In the genomic region with DNA sequence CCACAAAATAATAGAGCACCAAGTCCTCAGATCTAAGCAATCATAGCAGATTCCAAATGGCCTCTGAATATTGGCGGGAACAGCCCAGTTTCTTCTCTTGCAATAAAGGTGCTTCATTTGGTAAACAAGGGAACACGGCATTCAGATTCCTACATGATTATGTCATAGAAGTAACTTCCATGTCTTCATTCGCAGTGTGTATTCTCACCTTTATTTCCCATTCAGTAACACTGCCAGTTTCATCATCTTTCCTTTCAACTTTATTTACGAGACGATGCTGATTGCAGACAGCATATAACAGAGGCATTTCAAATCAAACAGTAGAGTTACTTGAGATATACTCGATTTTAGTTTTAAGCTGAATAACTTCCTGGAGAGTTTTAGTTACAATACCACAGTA, we compare ENCODE assay signal across 22 cellular contexts. TPM values are rescaled to one million over a fixed set of nuclear protein-coding genes. Genes with fewer than 3 reads are reported as not detected.
DNase-seq lines count a peak whose midpoint lies in the region; ATAC-seq and TF ChIP-seq lines count a peak whose summit lies in the region.
"Had no signal": no experiment of that assay in that cellular context is flagged by ENCODE, and none has a peak within 500 bp of the region (broad histone marks: within the 10 kb centered on the region; RNA-seq: fewer than 3 reads in every experiment).

No MANE protein-coding gene starts in this region.

- H3K9me3 Mint-ChIP-seq in H9 = peaks cover under 1% of the 10 kb centered on the region in 2 experiments; a peak in 4 of 5 replicates
- H3K9me3 Mint-ChIP-seq: T-cell had no signal

- H3K79me2 ChIP-seq in H9 (ENCODE audit: insufficient read depth, low read length) (no peaks in the 10 kb centered on the region), hepatocyte (no peaks in the 10 kb centered on the region)

- no peak for ATAC-seq in GM21528 (IDR thresholded peaks at IDR 0.05; ENCODE audit: low FRiP score, unreplicated experiment)
- ATAC-seq: T-cell had no signal

- BruUV-seq in A673 (replicated peaks; lab: Mats Ljungman, UMichigan) = no TSS peak

- no peaks in the 10 kb centered on the region for H3K79me1 ChIP-seq in H9 (ENCODE audit: insufficient read depth, low read depth, low read length, poor library complexity, severe bottlenecking)

- H2BK12ac ChIP-seq in H9 (ENCODE audit: insufficient read length, low read depth, low read length) = no peak overlapping the region

- no peak overlapping the region for H3K4me3 ChIP-seq in A673 (ENCODE audit: low read depth, low read length, poor library complexity, severe bottlenecking)
- no peak overlapping the region for H3K4me3 ChIP-seq in NT2/D1 (ENCODE audit: insufficient read length, low read depth)
- H3K4me3 ChIP-seq in hepatocyte = no peak overlapping the region
- H3K4me3 ChIP-seq: ascending aorta had no signal

- H3K14ac ChIP-seq in H9 (ENCODE audit: insufficient read depth, low read length) = no peak overlapping the region

- H3K4ac ChIP-seq in H9 (ENCODE audit: low read depth, low read length) = no peak overlapping the region

- CTCF ChIA-PET in A673 (lab: Charles Lee) = no interaction called here

- H3K36me3 Mint-ChIP-seq in H9 (ENCODE audit: insufficient read depth in 1 of 3, low read depth in 3 of 3) = no peaks in the 10 kb centered on the region; a peak in 1 of 7 replicates
- H3K36me3 Mint-ChIP-seq: T-cell had no signal

- no peak overlapping the region for H4K91ac ChIP-seq in H9 (ENCODE audit: insufficient read length, low read depth, low read length)

- no peak overlapping the region for H4K8ac ChIP-seq in H9 (replicated peaks; ENCODE audit: insufficient read length, low read depth, low read length)

- no peaks in the 10 kb centered on the region for H3K27me3 Mint-ChIP-seq in H9 (ENCODE audit: low read depth)

- no CpG with 5 or more reads among the region's 6 CpGs for WGBS in H9 (ENCODE audit: extremely low coverage, insufficient read length, low lambda C conversion rate)
- 67% methylated on average over 6 of the region's 6 CpGs for WGBS in hepatocyte (ENCODE audit: low lambda C conversion rate, missing lambda C conversion rate)

- no peak overlapping the region for H3K23ac ChIP-seq in H9 (ENCODE audit: insufficient read length, low read depth, low read length)

- H2BK15ac ChIP-seq in H9 (ENCODE audit: low read depth, low read length) = no peak overlapping the region

- no peak overlapping the region for H3K9ac ChIP-seq in H9 (ENCODE audit: extremely low read depth, insufficient read length, low read length)
- no peak overlapping the region for H3K9ac ChIP-seq in NT2/D1 (ENCODE audit: insufficient read length, low read depth)

- H3K27ac Mint-ChIP-seq in H9 = peak overlapping the region in 2 of 3 experiments; percentile 4 to 85; a peak in 3 of 7 replicates
- H3K27ac Mint-ChIP-seq: T-cell had no signal

- H3K9me3 ChIP-seq in A673 (ENCODE audit: low read depth, low read length, poor library complexity, severe bottlenecking) = no peaks in the 10 kb centered on the region
- no peaks in the 10 kb centered on the region for H3K9me3 ChIP-seq in H9 (ENCODE audit: control insufficient read depth, low read depth, low read length)
- peaks cover 12% of the 10 kb centered on the region for H3K9me3 ChIP-seq in NT2/D1 (ENCODE audit: insufficient read depth, low read length)
- H3K9me3 ChIP-seq in hepatocyte (ENCODE audit: low read depth) = no peaks in the 10 kb centered on the region
- H3K9me3 ChIP-seq: ascending aorta had no signal

- H3K23me2 ChIP-seq in H9 (ENCODE audit: insufficient read length, low read depth, low read length, poor library complexity, severe bottlenecking) = no peaks in the 10 kb centered on the region

- no peak overlapping the region for H2BK120ac ChIP-seq in H9 (ENCODE audit: low read depth, low read length, poor library complexity, severe bottlenecking)

- DNase-seq in A673 (ENCODE audit: low spot score) (no peak), H9 (no peak), NT2/D1 (ENCODE audit: low read depth, low spot score) (peak; percentile 27), hepatocyte (ENCODE audit: low spot score) (peak; percentile 13), NCI-H345 treated with DMSO at 0.1 percent for 48 hours (lab: John Stamatoyannopoulos, UW; ENCODE audit: unreplicated experiment) (no peak), NCI-H748 (lab: John Stamatoyannopoulos, UW; ENCODE audit: unreplicated experiment) (no peak)
- no peak for DNase-seq in activated CD8-positive, alpha-beta memory T cell treated with anti-CD3 and anti-CD28 coated beads, Interleukin-2, amount 50 U/mL, for 48 hours
- DNase-seq: activated CD4-positive, alpha-beta T cell treated with anti-CD3 and anti-CD28 coated beads, Interleukin-2, amount 50 U/mL, for 1 hour; activated naive CD4-positive, alpha-beta T cell treated with Interleukin-2 at 50 U/mL for 16 hours; activated T-cell treated with anti-CD3 and anti-CD28 coated beads for 4 hours; GDM1; MM.1S; NCI-H2029; NCI-H748 treated with DMSO at 0.1 percent for 48 hours; stimulated activated CD4-positive, alpha-beta T cell treated with anti-CD3 and anti-CD28 coated beads, Interleukin-2, amount 100 ng/mL, for 48 hours; T-cell had no signal

- H3K4me1 Mint-ChIP-seq in H9 = peaks cover 26 to 32% of the 10 kb centered on the region in 2 experiments
- H3K4me1 Mint-ChIP-seq: T-cell had no signal

- H3T11ph ChIP-seq in H9 (ENCODE audit: low read length) = no peak overlapping the region

- peak overlapping the region; percentile 15 for H3K27ac ChIP-seq in A673 (ENCODE audit: low read depth, low read length, poor library complexity, severe bottlenecking)
- H3K27ac ChIP-seq in H9 (ENCODE audit: insufficient read length, low read depth, low read length) = peak overlapping the region; percentile 16
- H3K27ac ChIP-seq in hepatocyte = no peak overlapping the region
- H3K27ac ChIP-seq: ascending aorta had no signal

- no peak overlapping the region for H2BK5ac ChIP-seq in H9 (ENCODE audit: insufficient read length, low read length)

- H3K27me3 ChIP-seq in A673 (replicated peaks; ENCODE audit: insufficient read depth, low read depth, low read length, poor library complexity) (no peaks in the 10 kb centered on the region), H9 (ENCODE audit: insufficient read depth, low read length) (no peaks in the 10 kb centered on the region), NT2/D1 (ENCODE audit: insufficient read depth, insufficient read length) (no peaks in the 10 kb centered on the region), hepatocyte (no peaks in the 10 kb centered on the region)
- H3K27me3 ChIP-seq: ascending aorta had no signal

- H3K36me3 ChIP-seq in A673 (ENCODE audit: insufficient read depth, low read length, poor library complexity, severe bottlenecking) = no peaks in the 10 kb centered on the region
- H3K36me3 ChIP-seq in NT2/D1 (ENCODE audit: insufficient read depth, insufficient read length, low read length) = no peaks in the 10 kb centered on the region
- H3K36me3 ChIP-seq in hepatocyte (replicated peaks; ENCODE audit: insufficient read depth, low read depth) = no peaks in the 10 kb centered on the region
- H3K36me3 ChIP-seq: ascending aorta had no signal

- no peak overlapping the region for H3K4me2 ChIP-seq in H9 (ENCODE audit: insufficient read depth, insufficient read length, low read length)
- no peak overlapping the region for H3K4me2 ChIP-seq in hepatocyte

- POLR2A ChIA-PET in A673 (lab: Charles Lee; ENCODE audit: low non-redundant PET) = no interaction called here

- H3K56ac ChIP-seq in H9 (ENCODE audit: insufficient read length, low read depth, low read length) = no peak overlapping the region

- no peak overlapping the region for H2AK5ac ChIP-seq in H9 (ENCODE audit: insufficient read length, low read length)

- no peak overlapping the region for H4K5ac ChIP-seq in H9 (ENCODE audit: insufficient read length, low read depth, low read length)

- H3K9me2 ChIP-seq in hepatocyte (replicated peaks; ENCODE audit: insufficient read depth) = no peaks in the 10 kb centered on the region

- no peak for TF ChIP-seq CTCF in A673 (conservative IDR thresholded peaks at IDR 0.05; ENCODE audit: low read depth, low read length)
- TF ChIP-seq CTCF in H9 (conservative IDR thresholded peaks at IDR 0.05) = no peak
- TF ChIP-seq CTCF in hepatocyte (IDR thresholded peaks at IDR 0.05; ENCODE audit: poor library complexity) = no peak

- no peak overlapping the region for H2BK20ac ChIP-seq in H9 (ENCODE audit: low read depth, low read length, poor library complexity, severe bottlenecking)

- H4K20me1 ChIP-seq in H9 (ENCODE audit: control insufficient read depth, insufficient read depth, insufficient read length) = no peaks in the 10 kb centered on the region
- H4K20me1 ChIP-seq in hepatocyte (ENCODE audit: insufficient read depth, poor library complexity, severe bottlenecking) = no peaks in the 10 kb centered on the region

- H3K4me3 Mint-ChIP-seq in H9 = no peak overlapping the region
- H3K4me3 Mint-ChIP-seq: T-cell had no signal

- H3K4me1 ChIP-seq in A673 (ENCODE audit: insufficient read depth, low read length, poor library complexity, severe bottlenecking) (peaks cover 40% of the 10 kb centered on the region), H9 (ENCODE audit: insufficient read depth, low read length) (0 out of 2 replicates have a peak, but pooled peaks cover 3% of the 10 kb centered on the region), NT2/D1 (ENCODE audit: insufficient read depth, insufficient read length) (no peaks in the 10 kb centered on the region), hepatocyte (ENCODE audit: insufficient read depth) (peaks cover 8% of the 10 kb centered on the region)
- H3K4me1 ChIP-seq: ascending aorta had no signal

- intact Hi-C loops in A673 (cut with micrococcal nuclease; ENCODE audit: unreplicated experiment) = no loop called here

- H2AFZ ChIP-seq in H9 (ENCODE audit: low read length) (no peak overlapping the region), hepatocyte (no peak overlapping the region)

- no peak overlapping the region for H3K18ac ChIP-seq in H9 (ENCODE audit: insufficient read length, low read depth, low read length)

RNA-seq across cellular contexts. Expression of a gene that starts 13.2 kb away (rescaled TPM):
- total RNA-seq in A673 (2021) (not detected in 2 replicates), H9 (2021) (0.07 and 0.18 TPM in 2 replicates), hepatocyte (not detected in 2 replicates)
- not detected in 2 replicates for polyA plus RNA-seq in hepatocyte
- total RNA-seq: ascending aorta, endothelial cell of umbilical vein, frontal cortex, liver, osteocyte, T-cell had no signal
- polyA plus RNA-seq: endothelial cell of umbilical vein, liver had no signal

RNA-seq across cellular contexts. Expression of a gene that starts 36.0 kb away (rescaled TPM):
- total RNA-seq in A673 (2021) (not detected in 2 replicates), H9 (2021) (0.09 TPM in 2 replicates), hepatocyte (0.08 TPM in 1 of 2 replicates, not detected in the other)
- not detected in 2 replicates for polyA plus RNA-seq in hepatocyte
- total RNA-seq: ascending aorta, endothelial cell of umbilical vein, liver, osteocyte, T-cell had no signal
- polyA plus RNA-seq: endothelial cell of umbilical vein, liver had no signal

RNA-seq across cellular contexts. Expression of a gene that starts 58.6 kb away (rescaled TPM):
- total RNA-seq in A673 (2021) (37.3 and 41.0 TPM in 2 replicates), H9 (2021) (54.7 and 55.3 TPM in 2 replicates), hepatocyte (28.8 and 34.4 TPM in 2 replicates)
- 46.7 and 61.8 TPM in 2 replicates for polyA plus RNA-seq in hepatocyte

Comparison
In these comparisons a context has a peak if more than half of its experiments do, and no peak if none do; other contexts are left out.
1. DNase-seq: peak in NT2/D1 (single experiment) and hepatocyte (single experiment); none in A673 (single experiment), H9 (single experiment), activated CD8-positive, alpha-beta memory T cell treated with anti-CD3 and anti-CD28 coated beads, Interleukin-2, amount 50 U/mL, for 48 hours (single experiment), NCI-H345 treated with DMSO at 0.1 percent for 48 hours (single experiment) and NCI-H748 (single experiment).